ENCODE assay signal across 2 cellular contexts in the genomic region with DNA sequence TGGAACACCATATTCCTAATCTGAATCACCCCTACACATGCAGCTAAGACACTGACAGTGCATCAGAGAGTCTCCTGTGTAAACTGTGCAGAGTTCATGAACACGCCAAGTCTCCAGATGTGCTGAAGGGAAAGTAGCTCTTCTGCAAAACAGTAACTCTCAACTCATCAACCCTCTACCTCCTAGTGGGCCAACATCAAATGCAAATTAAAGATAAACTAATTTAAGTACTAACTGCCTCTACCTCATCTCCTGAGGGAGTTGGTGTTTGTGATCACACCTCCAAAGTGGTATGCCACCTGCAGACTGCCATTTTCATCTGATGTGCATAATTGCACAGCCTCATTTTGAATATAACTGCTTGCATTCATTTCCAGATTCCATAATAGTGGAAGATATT.
TF ChIP-seq lines count a peak whose summit lies in the region.

No MANE protein-coding gene starts in this region.

TF ChIP-seq in IMR-90, 13 proteins besides CTCF, POLR2A, EP300 and RAD21:
- TF ChIP-seq RFX5 (IDR thresholded peaks at IDR 0.05; ENCODE audit: low read depth, low read length) (no peak), MAZ (IDR thresholded peaks at IDR 0.05; ENCODE audit: borderline replicate concordance, low read depth, low read length) (no peak), CEBPB (IDR thresholded peaks at IDR 0.05; ENCODE audit: low read depth, low read length) (no peak), MXI1 (IDR thresholded peaks at IDR 0.05; ENCODE audit: borderline replicate concordance, low read depth, low read length) (no peak), MAFK (IDR thresholded peaks at IDR 0.05; ENCODE audit: low read depth, low read length) (no peak), NFE2L2 (IDR thresholded peaks at IDR 0.05; ENCODE audit: low read depth, low read length) (no peak), SMC3 (IDR thresholded peaks at IDR 0.05; ENCODE audit: low read depth, low read length) (no peak), CHD1 (IDR thresholded peaks at IDR 0.05; ENCODE audit: low read depth, low read length) (no peak)
- TF ChIP-seq, protein P1, sequence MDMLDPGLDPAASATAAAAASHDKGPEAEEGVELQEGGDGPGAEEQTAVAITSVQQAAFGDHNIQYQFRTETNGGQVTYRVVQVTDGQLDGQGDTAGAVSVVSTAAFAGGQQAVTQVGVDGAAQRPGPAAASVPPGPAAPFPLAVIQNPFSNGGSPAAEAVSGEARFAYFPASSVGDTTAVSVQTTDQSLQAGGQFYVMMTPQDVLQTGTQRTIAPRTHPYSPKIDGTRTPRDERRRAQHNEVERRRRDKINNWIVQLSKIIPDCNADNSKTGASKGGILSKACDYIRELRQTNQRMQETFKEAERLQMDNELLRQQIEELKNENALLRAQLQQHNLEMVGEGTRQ (IDR thresholded peaks at IDR 0.05; ENCODE audit: low read depth, low read length), result no peak
- TF ChIP-seq, protein P2, sequence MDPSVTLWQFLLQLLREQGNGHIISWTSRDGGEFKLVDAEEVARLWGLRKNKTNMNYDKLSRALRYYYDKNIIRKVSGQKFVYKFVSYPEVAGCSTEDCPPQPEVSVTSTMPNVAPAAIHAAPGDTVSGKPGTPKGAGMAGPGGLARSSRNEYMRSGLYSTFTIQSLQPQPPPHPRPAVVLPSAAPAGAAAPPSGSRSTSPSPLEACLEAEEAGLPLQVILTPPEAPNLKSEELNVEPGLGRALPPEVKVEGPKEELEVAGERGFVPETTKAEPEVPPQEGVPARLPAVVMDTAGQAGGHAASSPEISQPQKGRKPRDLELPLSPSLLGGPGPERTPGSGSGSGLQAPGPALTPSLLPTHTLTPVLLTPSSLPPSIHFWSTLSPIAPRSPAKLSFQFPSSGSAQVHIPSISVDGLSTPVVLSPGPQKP (IDR thresholded peaks at IDR 0.05; ENCODE audit: borderline replicate concordance, low read depth, low read length), result no peak
TF ChIP-seq in IMR-90: peak in this region for 0.

TF ChIP-seq in H1, 55 proteins besides CTCF, POLR2A, EP300 and RAD21:
- TF ChIP-seq CBX5 (IDR thresholded peaks at IDR 0.05; ENCODE audit: low read depth, low read length), result no peak
- TF ChIP-seq YY1 (IDR thresholded peaks at IDR 0.05; ENCODE audit: low read depth, low read length), result no peak
- TF ChIP-seq GTF2F1 (IDR thresholded peaks at IDR 0.05; ENCODE audit: borderline replicate concordance, low read depth, low read length), result no peak
- TF ChIP-seq POU5F1 (IDR thresholded peaks at IDR 0.05; ENCODE audit: low read depth, low read length), result no peak
- TF ChIP-seq CBX8 (IDR thresholded peaks at IDR 0.05; ENCODE audit: borderline replicate concordance, low read depth, low read length), result no peak
- TF ChIP-seq NANOG (IDR thresholded peaks at IDR 0.05; ENCODE audit: insufficient read depth, low read depth, low read length, poor library complexity, severe bottlenecking), result no peak
- TF ChIP-seq, protein P1 (IDR thresholded peaks at IDR 0.05; ENCODE audit: low read length), result no peak
- TF ChIP-seq EGR1 (IDR thresholded peaks at IDR 0.05; ENCODE audit: borderline replicate concordance, low read depth, low read length), result no peak
